Comparison of ENCODE assay signal across 21 cellular contexts in the genomic region with DNA sequence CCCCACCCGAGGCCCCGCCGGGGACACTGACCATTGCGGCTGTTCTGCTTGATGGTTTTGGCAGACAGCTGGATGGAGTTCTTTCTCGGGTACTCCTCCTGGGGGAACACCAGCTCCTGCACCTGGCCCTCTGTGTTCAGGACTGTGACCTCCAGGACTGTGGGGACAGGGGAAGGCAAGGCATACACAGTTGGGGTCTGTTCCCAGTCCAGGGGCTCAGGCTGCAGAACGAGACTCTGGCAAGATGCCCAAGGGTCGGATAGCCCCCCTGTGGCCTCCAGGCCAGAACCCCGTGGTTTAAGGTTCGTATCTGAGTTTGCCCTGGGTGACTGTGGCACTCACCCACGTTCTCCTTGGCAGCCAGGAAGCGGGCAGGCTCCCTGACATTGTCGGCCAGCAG.
"Had no signal": no experiment of that assay in that cellular context is flagged by ENCODE, and none has a peak within 500 bp of the region (broad histone marks: within the 10 kb centered on the region; RNA-seq: fewer than 3 reads in every experiment).

No MANE protein-coding gene starts in this region.

- H3K27ac ChIP-seq: HL-60, RWPE1 had no signal

- H3K9me3 ChIP-seq: SK-N-SH had no signal

- FAIRE-seq: HTR-8/SVneo, RCC 7860 had no signal

- H3K9ac ChIP-seq: SK-N-SH had no signal

- DNase-seq: KBM-7, MV-4-11, NCI-H1048, NCI-H1105, NCI-H1417, NCI-H1436 treated with DMSO at 0.1 percent for 48 hours, NCI-H1694, NCI-H187 treated with DMSO at 0.1 percent for 48 hours, NCI-H2029 treated with DMSO at 0.1 percent for 48 hours, NCI-H2107, NCI-H2227 treated with DMSO at 0.1 percent for 48 hours, NCI-H524 treated with DMSO at 0.1 percent for 48 hours, NCI-H69, NCI-H774, SHP77, SK-N-SH, T-helper 1 cell had no signal

- H3K4me2 ChIP-seq: SK-N-SH had no signal
